Comparison of ENCODE assay signal across 1 cellular context in genomic region chr20:44187763-44188709, GRCh38.
A peak's percentile ranks its signal among the peaks of the same experiment; 100 is the strongest.
TF ChIP-seq lines count a peak whose summit lies in the region.

No MANE protein-coding gene starts in this region.

TF ChIP-seq in HEK293, 187 proteins besides CTCF, POLR2A, EP300 and RAD21 (continued from another document and continues in another):
- TF ChIP-seq KLF1 (tag by site-specific recombination; IDR thresholded peaks at IDR 0.05) (no peak), ZSCAN30 (tag by site-specific recombination; IDR thresholded peaks at IDR 0.05) (no peak), IKZF3 (tag by site-specific recombination; IDR thresholded peaks at IDR 0.05) (no peak), ZNF169 (tag by site-specific recombination; IDR thresholded peaks at IDR 0.05) (no peak), ATF2 (tag by site-specific recombination; IDR thresholded peaks at IDR 0.05; ENCODE audit: low read depth) (no peak), REPIN1 (tag by site-specific recombination; IDR thresholded peaks at IDR 0.05; ENCODE audit: low read depth) (no peak), ZBTB17 (tag by site-specific recombination; IDR thresholded peaks at IDR 0.05) (peak; percentile 49; the same call in 1 of the 2 replicates), ZNF670 (tag by site-specific recombination; IDR thresholded peaks at IDR 0.05; ENCODE audit: low read depth) (no peak), FEZF1 (tag by site-specific recombination; IDR thresholded peaks at IDR 0.05) (no peak), ZNF366 (tag by site-specific recombination; conservative IDR thresholded peaks at IDR 0.05) (no peak), ZBTB10 (tag by site-specific recombination; IDR thresholded peaks at IDR 0.05) (no peak; the same call in 1 of the 2 replicates), ZFP37 (tag by site-specific recombination; IDR thresholded peaks at IDR 0.05) (no peak), OSR2 (tag by site-specific recombination; IDR thresholded peaks at IDR 0.05) (no peak; the same call in 1 of the 2 replicates), ZIC2 (tag by site-specific recombination; IDR thresholded peaks at IDR 0.05) (no peak), TSHZ1 (tag by site-specific recombination; IDR thresholded peaks at IDR 0.05; ENCODE audit: borderline replicate concordance) (no peak), ZNF692 (tag by site-specific recombination; IDR thresholded peaks at IDR 0.05) (no peak), SP7 (tag by site-specific recombination; IDR thresholded peaks at IDR 0.05) (no peak; the same call in 1 of the 2 replicates), ZNF621 (tag by site-specific recombination; IDR thresholded peaks at IDR 0.05) (peak; percentile 57; the same call in 1 of the 2 replicates), ZBTB21 (tag by site-specific recombination; IDR thresholded peaks at IDR 0.05) (no peak), ZNF558 (tag by site-specific recombination; IDR thresholded peaks at IDR 0.05) (no peak), ZNF114 (tag by site-specific recombination; IDR thresholded peaks at IDR 0.05) (peak; percentile 91; the same call in 1 of the 2 replicates), ZSCAN4 (tag by site-specific recombination; IDR thresholded peaks at IDR 0.05) (peak; percentile 100), ZSCAN5A (tag by site-specific recombination; IDR thresholded peaks at IDR 0.05) (peak; percentile 66; the same call in 1 of the 2 replicates), ZSCAN18 (tag by site-specific recombination; IDR thresholded peaks at IDR 0.05) (peak; percentile 79; the same call in 1 of the 2 replicates), ZNF239 (tag by site-specific recombination; IDR thresholded peaks at IDR 0.05) (peak; percentile 66; the same call in 1 of the 2 replicates), ZNF658 (tag by site-specific recombination; IDR thresholded peaks at IDR 0.05) (no peak), ZFP3 (tag by site-specific recombination; IDR thresholded peaks at IDR 0.05; ENCODE audit: low read depth) (no peak), ZNF248 (tag by site-specific recombination; IDR thresholded peaks at IDR 0.05) (no peak), KLF8 (tag by site-specific recombination; IDR thresholded peaks at IDR 0.05) (no peak), AEBP2 (tag by site-specific recombination; IDR thresholded peaks at IDR 0.05; ENCODE audit: borderline replicate concordance) (no peak), ZNF341 (tag by site-specific recombination; IDR thresholded peaks at IDR 0.05; ENCODE audit: low read depth) (no peak), MYNN (tag by site-specific recombination; IDR thresholded peaks at IDR 0.05; ENCODE audit: borderline replicate concordance) (no peak), ZEB2 (tag by site-specific recombination; IDR thresholded peaks at IDR 0.05) (no peak), ZNF24 (tag by site-specific recombination; IDR thresholded peaks at IDR 0.05) (no peak), ZNF76 (tag by site-specific recombination; IDR thresholded peaks at IDR 0.05; ENCODE audit: borderline replicate concordance, low read depth) (no peak), ZNF132 (tag by site-specific recombination; IDR thresholded peaks at IDR 0.05; ENCODE audit: borderline replicate concordance) (no peak), GFI1B (tag by site-specific recombination; IDR thresholded peaks at IDR 0.05) (no peak), ZNF223 (tag by site-specific recombination; IDR thresholded peaks at IDR 0.05) (no peak), ZBTB20 (tag by site-specific recombination; IDR thresholded peaks at IDR 0.05) (peak; percentile 68), ZNF660 (tag by site-specific recombination; IDR thresholded peaks at IDR 0.05) (no peak), MEIS1 (CRISPR knock-in tag; IDR thresholded peaks at IDR 0.05; ENCODE audit: borderline replicate concordance) (no peak), SP2 (tag by site-specific recombination; IDR thresholded peaks at IDR 0.05) (no peak), ZNF394 (tag by site-specific recombination; IDR thresholded peaks at IDR 0.05; ENCODE audit: borderline replicate concordance) (no peak), ZBTB6 (tag by site-specific recombination; IDR thresholded peaks at IDR 0.05) (no peak), KLF7 (tag by site-specific recombination; IDR thresholded peaks at IDR 0.05; ENCODE audit: borderline replicate concordance) (no peak), ZNF837 (tag by site-specific recombination; IDR thresholded peaks at IDR 0.05) (no peak), KLF9 (tag by site-specific recombination; IDR thresholded peaks at IDR 0.05; ENCODE audit: low read depth) (no peak), ZNF433 (tag by site-specific recombination; IDR thresholded peaks at IDR 0.05; ENCODE audit: low read depth) (no peak), BCL11B (tag by site-specific recombination; IDR thresholded peaks at IDR 0.05; ENCODE audit: low read depth) (no peak), ZNF580 (tag by site-specific recombination; IDR thresholded peaks at IDR 0.05) (no peak), SP3 (tag by site-specific recombination; IDR thresholded peaks at IDR 0.05) (no peak)
